In the genomic region with DNA sequence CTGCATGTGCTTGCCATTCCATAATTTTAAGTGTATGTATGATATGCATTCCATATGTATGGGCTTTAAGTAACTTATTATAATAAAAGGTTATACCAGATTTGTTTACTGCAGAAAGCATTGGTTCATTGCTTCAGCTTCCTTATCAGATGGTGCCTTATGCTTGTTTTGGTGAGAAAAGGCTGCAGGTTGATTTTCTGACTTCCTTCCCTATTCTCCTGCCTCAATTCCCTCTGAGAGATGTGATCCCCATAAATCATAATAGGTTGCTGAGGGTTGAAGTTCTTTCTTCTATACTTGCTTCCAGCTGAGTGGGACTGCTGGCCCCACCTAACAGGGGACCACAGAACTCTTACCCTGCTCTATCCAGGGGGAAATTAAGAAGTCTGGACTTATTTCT, we compare ENCODE assay signal across 35 cellular contexts.
"Had no signal": no experiment of that assay in that cellular context is flagged by ENCODE, and none has a peak within 500 bp of the region (broad histone marks: within the 10 kb centered on the region; RNA-seq: fewer than 3 reads in every experiment).

No MANE protein-coding gene starts in this region.

- H3K4me3 ChIP-seq: adrenal gland, body of pancreas, breast epithelium had no signal

- H3K27me3 ChIP-seq: adrenal gland, body of pancreas, brain microvascular endothelial cell, breast epithelium had no signal

- H3K27me3 Mint-ChIP-seq: activated B cell treated with CpG ODN at 0.5 μM for 24 hours; activated CD4-positive, alpha-beta memory T cell treated with anti-CD3 and anti-CD28 coated beads for 36 hours; activated CD8-positive, alpha-beta T cell treated with anti-CD3 and anti-CD28 coated beads for 36 hours; activated naive CD8-positive, alpha-beta T cell treated with anti-CD3 and anti-CD28 coated beads for 36 hours; activated T-helper 17 cell treated with anti-CD3 and anti-CD28 coated beads, Interleukin-2, amount 50 U/mL, for 72 hours had no signal

- H3K27ac ChIP-seq: adrenal gland, body of pancreas, brain microvascular endothelial cell, breast epithelium, VCaP had no signal

- H3K9me3 Mint-ChIP-seq: T-helper 2 cell treated with Interferon-gamma antibody and Interleukin-4, amounts not matched to agents 5 μg/mL and 100 μg/mL, for 36 hours had no signal

- ATAC-seq: activated CD8-positive, alpha-beta T cell treated with anti-CD3 and anti-CD28 coated beads for 36 hours; activated naive CD4-positive, alpha-beta T cell treated with anti-CD3 and anti-CD28 coated beads, Interleukin-2, amount 50 U/mL, for 72 hours; activated T-cell treated with anti-CD3 and anti-CD28 coated beads, Interleukin-2, amount 50 U/mL, for 4 hours; activated T-cell treated with anti-CD3 and anti-CD28 coated beads, Interleukin-2, amount 50 U/mL, for 72 hours; activated T-helper 17 cell treated with anti-CD3 and anti-CD28 coated beads, Interleukin-2, amount 50 U/mL, for 72 hours; body of pancreas had no signal

- H3K36me3 ChIP-seq: adrenal gland, brain microvascular endothelial cell, breast epithelium had no signal

- H3K4me1 Mint-ChIP-seq: activated CD4-positive, alpha-beta T cell treated with anti-CD3 and anti-CD28 coated beads, Interleukin-2, amount 10 ng/mL, durations not matched to agents 24 days and 14 days; activated naive CD8-positive, alpha-beta T cell treated with anti-CD3 and anti-CD28 coated beads for 36 hours; activated T-helper 17 cell treated with anti-CD3 and anti-CD28 coated beads, Interleukin-2, amount 50 U/mL, for 72 hours had no signal

- H3K9me3 ChIP-seq: adrenal gland had no signal

- DNase-seq: activated B cell treated with CpG ODN at 0.5 μM for 24 hours; activated CD4-positive, alpha-beta memory T cell treated with anti-CD3 and anti-CD28 coated beads for 36 hours; activated CD4-positive, alpha-beta T cell treated with anti-CD3 and anti-CD28 coated beads for 4 hours; activated CD4-positive, alpha-beta T cell treated with anti-CD3 and anti-CD28 coated beads, Interleukin-2, amount 10 ng/mL, durations not matched to agents 24 days and 14 days; activated CD4-positive, alpha-beta T cell treated with anti-CD3 and anti-CD28 coated beads, Interleukin-2, amount 50 U/mL, for 1 hour; activated CD4-positive, alpha-beta T cell treated with anti-CD3 and anti-CD28 coated beads, Interleukin-2, amount 50 U/mL, for 4 hours; activated CD4-positive, CD25-positive, alpha-beta regulatory T cell treated with anti-CD3 and anti-CD28 coated beads, Interleukin-2, amount 50 U/mL, for 72 hours; activated CD8-positive, alpha-beta memory T cell treated with anti-CD3 and anti-CD28 coated beads, Interleukin-2, amount 50 U/mL, for 4 hours; activated CD8-positive, alpha-beta T cell treated with anti-CD3 and anti-CD28 coated beads for 36 hours; activated effector memory CD4-positive, alpha-beta T cell treated with anti-CD3 and anti-CD28 coated beads, Interleukin-2, amount 50 U/mL, for 16 hours; activated gamma-delta T cell treated with Interleukin-2 at 50 U/mL for 16 hours; activated naive CD4-positive, alpha-beta T cell; activated naive CD4-positive, alpha-beta T cell treated with anti-CD3 and anti-CD28 coated beads for 36 hours; activated naive CD4-positive, alpha-beta T cell treated with anti-CD3 and anti-CD28 coated beads, Interleukin-2, amount 50 U/mL, for 16 hours; activated naive CD8-positive, alpha-beta T cell treated with anti-CD3 and anti-CD28 coated beads for 36 hours; activated T-cell treated with anti-CD3 and anti-CD28 coated beads for 4 hours; activated T-cell treated with anti-CD3 and anti-CD28 coated beads, Interleukin-2, amount 50 U/mL, for 1 hour; activated T-cell treated with anti-CD3 and anti-CD28 coated beads, Interleukin-2, amount 50 U/mL, for 4 hours; activated T-cell treated with anti-CD3 and anti-CD28 coated beads, Interleukin-2, amount 50 U/mL, for 72 hours; adrenal gland; amniotic stem cell; aorta; body of pancreas; brain microvascular endothelial cell; central memory CD4-positive, alpha-beta T cell; T-helper 1 cell; T-helper 2 cell; T-helper 9 cell had no signal

- H3K4me3 Mint-ChIP-seq: activated B cell treated with CpG ODN at 0.5 μM for 24 hours; activated CD4-positive, alpha-beta memory T cell treated with anti-CD3 and anti-CD28 coated beads for 36 hours; activated CD4-positive, alpha-beta T cell treated with anti-CD3 and anti-CD28 coated beads, Interleukin-2, amount 10 ng/mL, durations not matched to agents 24 days and 14 days; activated CD8-positive, alpha-beta T cell treated with anti-CD3 and anti-CD28 coated beads for 36 hours; activated naive CD4-positive, alpha-beta T cell treated with anti-CD3 and anti-CD28 coated beads for 36 hours; activated naive CD8-positive, alpha-beta T cell treated with anti-CD3 and anti-CD28 coated beads for 36 hours; activated T-cell treated with anti-CD3 and anti-CD28 coated beads, Interleukin-2, amount 50 U/mL, for 4 hours; activated T-cell treated with anti-CD3 and anti-CD28 coated beads, Interleukin-2, amount 50 U/mL, for 72 hours; activated T-helper 1 cell treated with anti-CD3 and anti-CD28 coated beads, Interleukin-12 subunit alpha, Interleukin-12 subunit beta, Interleukin-2, Interleukin-4 antibody, amounts not matched to agents 30 ng/mL and 10 ng/mL and 1 ng/mL, durations not matched to agents 14 hours and 24 hours and 36 hours; activated T-helper 17 cell treated with anti-CD3 and anti-CD28 coated beads, Interleukin-2, amount 50 U/mL, for 72 hours; T-helper 1 cell treated with Interleukin-12 subunit alpha and Interleukin-12 subunit beta and Interleukin-4 antibody, amounts not matched to agents 30 μg/mL and 1 μg/mL, for 36 hours; T-helper 2 cell treated with Interferon-gamma antibody and Interleukin-4, amounts not matched to agents 5 μg/mL and 100 μg/mL, for 36 hours had no signal

- H3K27ac Mint-ChIP-seq: activated B cell treated with CpG ODN at 0.5 μM for 24 hours; activated CD4-positive, alpha-beta memory T cell treated with anti-CD3 and anti-CD28 coated beads for 36 hours; activated CD4-positive, alpha-beta T cell treated with anti-CD3 and anti-CD28 coated beads, Interleukin-2, amount 10 ng/mL, durations not matched to agents 24 days and 14 days; activated CD8-positive, alpha-beta T cell treated with anti-CD3 and anti-CD28 coated beads for 36 hours; activated naive CD4-positive, alpha-beta T cell treated with anti-CD3 and anti-CD28 coated beads for 36 hours; activated naive CD4-positive, alpha-beta T cell treated with anti-CD3 and anti-CD28 coated beads, Interleukin-2, amount 50 U/mL, for 72 hours; activated naive CD8-positive, alpha-beta T cell treated with anti-CD3 and anti-CD28 coated beads for 36 hours; activated T-cell treated with anti-CD3 and anti-CD28 coated beads, Interleukin-2, amount 50 U/mL, for 72 hours; activated T-helper 1 cell treated with anti-CD3 and anti-CD28 coated beads, Interleukin-12 subunit alpha, Interleukin-12 subunit beta, Interleukin-2, Interleukin-4 antibody, amounts not matched to agents 30 ng/mL and 10 ng/mL and 1 ng/mL, durations not matched to agents 14 hours and 24 hours and 36 hours; activated T-helper 17 cell treated with anti-CD3 and anti-CD28 coated beads, Interleukin-2, amount 50 U/mL, for 72 hours; T-helper 1 cell treated with Interleukin-12 subunit alpha and Interleukin-12 subunit beta and Interleukin-4 antibody, amounts not matched to agents 30 μg/mL and 1 μg/mL, for 36 hours; T-helper 2 cell treated with Interferon-gamma antibody and Interleukin-4, amounts not matched to agents 5 μg/mL and 100 μg/mL, for 36 hours had no signal

- H3K4me1 ChIP-seq: adrenal gland, body of pancreas, breast epithelium had no signal
